ENCODE assay signal across 9 cellular contexts in genomic region chr20:34437330-34437986, GRCh38.
DNase-seq lines count a peak whose midpoint lies in the region; ATAC-seq lines count a peak whose summit lies in the region.
"Had no signal": no experiment of that assay in that cellular context is flagged by ENCODE, and none has a peak within 500 bp of the region (broad histone marks: within the 10 kb centered on the region; RNA-seq: fewer than 3 reads in every experiment).

No MANE protein-coding gene starts in this region.

- POLR2A ChIA-PET in CD8-positive, alpha-beta memory T cell (lab: Charles Lee) = no interaction called here

- H3K9me3 ChIP-seq in CD8-positive, alpha-beta memory T cell (ENCODE audit: low read length) = no peaks in the 10 kb centered on the region

- H3K27ac Mint-ChIP-seq in CD8-positive, alpha-beta memory T cell = peak overlapping the region in 5 of 8 donors; percentile 17 to 81 (median 30)
- H3K27ac Mint-ChIP-seq in effector memory CD8-positive, alpha-beta T cell = peak overlapping the region; percentile 35 to 86
- H3K27ac Mint-ChIP-seq in naive B cell = peak overlapping the region in 4 of 6 donors; percentile 33 to 87 (median 64)

- no peaks in the 10 kb centered on the region for H3K27me3 ChIP-seq in CD8-positive, alpha-beta memory T cell (ENCODE audit: insufficient read depth, low read length, poor library complexity, severe bottlenecking)

- ATAC-seq in effector memory CD8-positive, alpha-beta T cell (replicated peaks) = no peak
- ATAC-seq in naive B cell (ENCODE audit: low read depth in 2 of 2) = no peak
- ATAC-seq in GM21423 (IDR thresholded peaks at IDR 0.05; ENCODE audit: unreplicated experiment) = no peak

- no peak for DNase-seq in CD8-positive, alpha-beta memory T cell
- peak; percentile 5 for DNase-seq in RPMI7951 (ENCODE audit: low read depth)
- no peak for DNase-seq in effector memory CD8-positive, alpha-beta T cell
- no peak for DNase-seq in naive B cell
- DNase-seq in HuH-7 (ENCODE audit: low spot score) = no peak
- no peak for DNase-seq in SHP77 (lab: John Stamatoyannopoulos, UW)
- DNase-seq in globus pallidus (ENCODE audit: low spot score) = no peak
- DNase-seq: activated CD4-positive, alpha-beta T cell treated with anti-CD3 and anti-CD28 coated beads, Interleukin-2, amount 50 U/mL, for 4 hours had no signal

- H3K27ac ChIP-seq in CD8-positive, alpha-beta memory T cell (ENCODE audit: low read depth, low read length) = no peak overlapping the region

- H3K9me3 Mint-ChIP-seq in CD8-positive, alpha-beta memory T cell = no peaks in the 10 kb centered on the region
- H3K9me3 Mint-ChIP-seq in effector memory CD8-positive, alpha-beta T cell = no peaks in the 10 kb centered on the region
- H3K9me3 Mint-ChIP-seq in naive B cell = no peaks in the 10 kb centered on the region

- peaks cover 29% of the 10 kb centered on the region for H3K36me3 ChIP-seq in CD8-positive, alpha-beta memory T cell (ENCODE audit: insufficient read depth, low read length)

- peaks cover 3 to 14% (median 13%) of the 10 kb centered on the region in 3 donors for H3K4me1 Mint-ChIP-seq in CD8-positive, alpha-beta memory T cell
- H3K4me1 Mint-ChIP-seq in effector memory CD8-positive, alpha-beta T cell (ENCODE audit: low read depth in 2 of 2) = peaks cover 7 to 14% of the 10 kb centered on the region in 2 donors
- peaks cover 18 to 32% (median 21%) of the 10 kb centered on the region in 3 donors for H3K4me1 Mint-ChIP-seq in naive B cell

- H3K36me3 Mint-ChIP-seq in CD8-positive, alpha-beta memory T cell = peaks cover 4 to 63% (median 15%) of the 10 kb centered on the region in 3 donors
- peaks cover 78% of the 10 kb centered on the region for H3K36me3 Mint-ChIP-seq in effector memory CD8-positive, alpha-beta T cell (ENCODE audit: insufficient read depth)
- peaks cover 0 to 16% of the 10 kb centered on the region in 2 donors for H3K36me3 Mint-ChIP-seq in naive B cell

- H3K27me3 Mint-ChIP-seq in CD8-positive, alpha-beta memory T cell = no peaks in the 10 kb centered on the region
- no peaks in the 10 kb centered on the region for H3K27me3 Mint-ChIP-seq in effector memory CD8-positive, alpha-beta T cell
- no peaks in the 10 kb centered on the region for H3K27me3 Mint-ChIP-seq in naive B cell

- CTCF ChIA-PET in CD8-positive, alpha-beta memory T cell (lab: Charles Lee) = interaction anchor here (1.5 kb wide), 1 partner anchor 124 kb away, joined by 3 read pairs; no protein-coding TSS in a partner anchor

- H3K4me3 Mint-ChIP-seq in CD8-positive, alpha-beta memory T cell = no peak overlapping the region
- no peak overlapping the region for H3K4me3 Mint-ChIP-seq in effector memory CD8-positive, alpha-beta T cell
- no peak overlapping the region for H3K4me3 Mint-ChIP-seq in naive B cell

- no peak overlapping the region for H3K4me3 ChIP-seq in CD8-positive, alpha-beta memory T cell (ENCODE audit: low read length)

- no peaks in the 10 kb centered on the region for H3K4me1 ChIP-seq in CD8-positive, alpha-beta memory T cell (ENCODE audit: insufficient read depth, low read length)
